ENCODE assay signal across 1 cellular context in genomic region chr20:12882832-12883506, GRCh38.
TF ChIP-seq lines count a peak whose summit lies in the region.

No MANE protein-coding gene starts in this region.

TF ChIP-seq in H1, 55 proteins besides CTCF, POLR2A, EP300 and RAD21 (continued from another document):
- TF ChIP-seq RXRA (IDR thresholded peaks at IDR 0.05; ENCODE audit: insufficient read depth, low read depth, low read length) (no peak), POLR2AphosphoS5 (IDR thresholded peaks at IDR 0.05; ENCODE audit: low read depth, low read length) (no peak)
